In genomic region chr12:131573631-131574396, GRCh38 we compare ENCODE assay signal across 21 cellular contexts.
"Had no signal": no experiment of that assay in that cellular context is flagged by ENCODE, and none has a peak within 500 bp of the region (broad histone marks: within the 10 kb centered on the region; RNA-seq: fewer than 3 reads in every experiment).

No MANE protein-coding gene starts in this region.

- H3K4me1 ChIP-seq: foreskin keratinocyte, parathyroid adenoma, prostate gland, sigmoid colon, tibial artery, upper lobe of left lung, uterus had no signal

- H3K27ac ChIP-seq: dorsolateral prefrontal cortex, foreskin keratinocyte, hepatocyte, parathyroid adenoma, prostate gland, sigmoid colon, skin epidermis, suprapubic skin, tibial artery, upper lobe of left lung, uterus had no signal

- H3K4me3 Mint-ChIP-seq: naive thymus-derived CD8-positive, alpha-beta T cell; neural crest cell had no signal

- H3K9me3 Mint-ChIP-seq: naive thymus-derived CD8-positive, alpha-beta T cell had no signal

- H3K4me3 ChIP-seq: dorsolateral prefrontal cortex, hepatocyte, mucosa of descending colon, prostate gland, sigmoid colon, skin epidermis, suprapubic skin, tibial artery, upper lobe of left lung, uterus had no signal

- DNase-seq: central memory CD4-positive, alpha-beta T cell; cortex of kidney; dorsolateral prefrontal cortex; effector CD8-positive, alpha-beta T cell; foreskin keratinocyte; mesendoderm; mucosa of descending colon; naive thymus-derived CD8-positive, alpha-beta T cell; occipital lobe; sigmoid colon; stimulated activated naive CD4-positive, alpha-beta T cell treated with Interleukin-2 at 50 U/mL for 16 hours; tibial artery; uterus had no signal

- H3K36me3 Mint-ChIP-seq: naive thymus-derived CD8-positive, alpha-beta T cell had no signal

- FAIRE-seq: endometrium had no signal

- H3K9ac ChIP-seq: parathyroid adenoma had no signal

- H3K27me3 ChIP-seq: foreskin keratinocyte, upper lobe of left lung had no signal

- H3K36me3 ChIP-seq: prostate gland, sigmoid colon, suprapubic skin, tibial artery, upper lobe of left lung, uterus had no signal

- H3K9me3 ChIP-seq: mucosa of descending colon, prostate gland, sigmoid colon, suprapubic skin, tibial artery, upper lobe of left lung, uterus had no signal
